In genomic region chr1:180542530-180543171, GRCh38 we compare ENCODE assay signal across 15 cellular contexts. TPM values are rescaled to one million over a fixed set of nuclear protein-coding genes. Genes with fewer than 3 reads are reported as not detected.
A peak's percentile ranks its signal among the peaks of the same experiment; 100 is the strongest.
DNase-seq lines count a peak whose midpoint lies in the region; ATAC-seq, FAIRE-seq and TF ChIP-seq lines count a peak whose summit lies in the region.
"Had no signal": no experiment of that assay in that cellular context is flagged by ENCODE, and none has a peak within 500 bp of the region (broad histone marks: within the 10 kb centered on the region; RNA-seq: fewer than 3 reads in every experiment).

No MANE protein-coding gene starts in this region.

- CTCF ChIA-PET in HCT116 (lab: Charles Lee), result interaction anchor here (1.0 kb wide), 1 partner anchor 321 kb away, joined by 3 read pairs; no protein-coding TSS in a partner anchor

- H3K27me3 Mint-ChIP-seq in astrocyte (ENCODE audit: low read depth, unreplicated experiment), result peaks cover 7% of the 10 kb centered on the region
- H3K27me3 Mint-ChIP-seq: activated CD8-positive, alpha-beta T cell treated with anti-CD3 and anti-CD28 coated beads for 36 hours had no signal

- peak; percentile 43 for FAIRE-seq in astrocyte (lab: Jason Lieb, UNC)

- no peaks in the 10 kb centered on the region for H4K20me1 ChIP-seq in HCT116 (ENCODE audit: insufficient read depth)
- H4K20me1 ChIP-seq in astrocyte (ENCODE audit: insufficient read depth, low read length), result no peaks in the 10 kb centered on the region

- no peak overlapping the region for H3K9ac ChIP-seq in HCT116 (ENCODE audit: low read length)
- H3K9ac ChIP-seq in astrocyte (ENCODE audit: low read length), result no peak overlapping the region
- peak overlapping the region; percentile 37 for H3K9ac ChIP-seq in skeletal muscle satellite cell (ENCODE audit: low read depth, low read length)

- ATAC-seq in HCT116, result no peak
- ATAC-seq: activated CD8-positive, alpha-beta T cell treated with anti-CD3 and anti-CD28 coated beads for 36 hours; gastrocnemius medialis; left lung; Panc1 had no signal

- peaks cover 17% of the 10 kb centered on the region for H3K4me1 Mint-ChIP-seq in astrocyte (ENCODE audit: low read depth, unreplicated experiment)

- no peak overlapping the region for H3K4me2 ChIP-seq in HCT116 (ENCODE audit: low read length)
- H3K4me2 ChIP-seq in astrocyte (ENCODE audit: low read length), result peak overlapping the region; percentile 34
- H3K4me2 ChIP-seq in skeletal muscle satellite cell (ENCODE audit: low read length), result peak overlapping the region; percentile 23

- intact Hi-C loops in HCT116 (cut with micrococcal nuclease), result no loop called here

- H3K27ac Mint-ChIP-seq in astrocyte (ENCODE audit: unreplicated experiment), result peak overlapping the region; percentile 85
- H3K27ac Mint-ChIP-seq: activated CD8-positive, alpha-beta T cell treated with anti-CD3 and anti-CD28 coated beads for 36 hours had no signal

- TF ChIP-seq CTCF in HCT116 (IDR thresholded peaks at IDR 0.05 in 2 of 3, conservative IDR thresholded peaks at IDR 0.05 in 1 of 3; ENCODE audit: borderline replicate concordance in 1 of 3, insufficient read depth in 1 of 3, low read depth in 2 of 3, low read length in 2 of 3) (no peak), astrocyte (IDR thresholded peaks at IDR 0.05; ENCODE audit: insufficient read depth, low read depth, low read length) (no peak), WERI-Rb-1 (IDR thresholded peaks at IDR 0.05; ENCODE audit: low read depth, low read length) (no peak)

- POLR2A ChIA-PET in HCT116 (lab: Charles Lee), result no interaction called here

- H3K4me3 ChIP-seq in HCT116 (replicated peaks in 1 of 2; ENCODE audit: low read depth in 1 of 2, low read length in 2 of 2), result no peak overlapping the region
- no peak overlapping the region for H3K4me3 ChIP-seq in astrocyte (ENCODE audit: insufficient read depth, low read depth, low read length)
- no peak overlapping the region for H3K4me3 ChIP-seq in skeletal muscle satellite cell (ENCODE audit: low read length)
- H3K4me3 ChIP-seq in WERI-Rb-1 (ENCODE audit: low read depth, low read length), result no peak overlapping the region
- H3K4me3 ChIP-seq: gastrocnemius medialis, left lung had no signal

- TF ChIP-seq RAD21 in HCT116 (IDR thresholded peaks at IDR 0.05; ENCODE audit: low read depth), result no peak

- no peak for TF ChIP-seq POLR2A in HCT116 (IDR thresholded peaks at IDR 0.05; ENCODE audit: borderline replicate concordance, extremely low read depth, insufficient read depth, insufficient read length)

- no TSS peak for BruUV-seq in HCT116 (replicated peaks; lab: Mats Ljungman, UMichigan)

- H2AFZ ChIP-seq in HCT116 (ENCODE audit: low read depth, low read length, poor library complexity, severe bottlenecking) (peak overlapping the region; percentile 45), astrocyte (ENCODE audit: low read depth, low read length) (peak overlapping the region; percentile 39)

- H3K9me3 ChIP-seq in HCT116 (ENCODE audit: control insufficient read depth in 1 of 2, insufficient read depth in 1 of 2, low read depth in 1 of 2, low read length in 2 of 2) (no peaks in the 10 kb centered on the region), astrocyte (ENCODE audit: insufficient read depth, low read depth, low read length) (no peaks in the 10 kb centered on the region), skeletal muscle satellite cell (replicated peaks; ENCODE audit: low read length) (no peaks in the 10 kb centered on the region), WERI-Rb-1 (ENCODE audit: severe bottlenecking) (no peaks in the 10 kb centered on the region)
- H3K9me3 ChIP-seq: gastrocnemius medialis, left lung had no signal

- RAD21 ChIA-PET in HCT116 (lab: Charles Lee; ENCODE audit: low non-redundant PET in 1 of 2, low total read pairs in 2 of 2, uncharacterized antibody in 2 of 2, unreplicated experiment in 2 of 2), result no interaction called here

- no peak for DNase-seq in HCT116 (ENCODE audit: low read depth, low spot score)
- DNase-seq in astrocyte (ENCODE audit: low read depth), result peak; percentile 48
- peak; percentile 53 for DNase-seq in iris pigment epithelial cell (ENCODE audit: low read depth)
- no peak for DNase-seq in NK-92 (lab: John Stamatoyannopoulos, UW; ENCODE audit: unreplicated experiment)
- no peak for DNase-seq in SIG-M5 treated with dmso at 0.1 percent for 504 hours (lab: John Stamatoyannopoulos, UW; ENCODE audit: unreplicated experiment)
- DNase-seq in WERI-Rb-1, result no peak
- no peak for DNase-seq in NK-92 treated with Interleukin-12 subunit alpha and Interleukin-12 subunit beta, amount 100 ng/mL, for 24 hours (lab: John Stamatoyannopoulos, UW)
- DNase-seq: activated CD8-positive, alpha-beta T cell treated with anti-CD3 and anti-CD28 coated beads for 36 hours; activated gamma-delta T cell; gastrocnemius medialis; left lung; NCI-H345 had no signal

- peak overlapping the region; percentile 46 for H3K4me3 Mint-ChIP-seq in astrocyte (ENCODE audit: unreplicated experiment)
- H3K4me3 Mint-ChIP-seq: activated CD8-positive, alpha-beta T cell treated with anti-CD3 and anti-CD28 coated beads for 36 hours had no signal

- no peaks in the 10 kb centered on the region for H3K9me3 Mint-ChIP-seq in astrocyte (ENCODE audit: unreplicated experiment)
- H3K9me3 Mint-ChIP-seq: activated CD8-positive, alpha-beta T cell treated with anti-CD3 and anti-CD28 coated beads for 36 hours had no signal

- no peaks in the 10 kb centered on the region for H3K36me3 Mint-ChIP-seq in astrocyte (ENCODE audit: low read depth, unreplicated experiment)

- H3K79me2 ChIP-seq in HCT116 (ENCODE audit: insufficient read depth, low read length) (no peaks in the 10 kb centered on the region), astrocyte (ENCODE audit: insufficient read depth, low read length) (no peaks in the 10 kb centered on the region)

- H3K27ac ChIP-seq in HCT116 (ENCODE audit: low read depth, low read length) (no peak overlapping the region), astrocyte (ENCODE audit: low read depth, low read length) (peak overlapping the region; percentile 13), WERI-Rb-1 (no peak overlapping the region)
- H3K27ac ChIP-seq: left lung had no signal

- H3K9me2 ChIP-seq in HCT116 (ENCODE audit: insufficient read depth), result no peaks in the 10 kb centered on the region

- H3K36me3 ChIP-seq in HCT116 (ENCODE audit: control insufficient read depth in 1 of 2, insufficient read depth in 2 of 2, low read length in 2 of 2) (no peaks in the 10 kb centered on the region), astrocyte (ENCODE audit: insufficient read depth, low read length) (no peaks in the 10 kb centered on the region), skeletal muscle satellite cell (ENCODE audit: insufficient read depth, low read length) (no peaks in the 10 kb centered on the region), WERI-Rb-1 (no peaks in the 10 kb centered on the region)
- H3K36me3 ChIP-seq: gastrocnemius medialis, left lung had no signal

- no peaks in the 10 kb centered on the region for H3K4me1 ChIP-seq in HCT116 (ENCODE audit: control insufficient read depth in 1 of 2, insufficient read depth in 2 of 2, low read length in 2 of 2)
- H3K4me1 ChIP-seq in astrocyte (ENCODE audit: insufficient read depth, low read length), result peaks cover 15% of the 10 kb centered on the region
- peaks cover 31% of the 10 kb centered on the region for H3K4me1 ChIP-seq in skeletal muscle satellite cell (ENCODE audit: control insufficient read depth, insufficient read depth, low read length)
- H3K4me1 ChIP-seq: left lung had no signal

- no peaks in the 10 kb centered on the region for H3K27me3 ChIP-seq in HCT116 (ENCODE audit: insufficient read depth, low read length)
- H3K27me3 ChIP-seq in astrocyte (ENCODE audit: insufficient read depth, low read length), result no peaks in the 10 kb centered on the region
- no peaks in the 10 kb centered on the region for H3K27me3 ChIP-seq in skeletal muscle satellite cell (ENCODE audit: control insufficient read depth, insufficient read depth, low read length)
- H3K27me3 ChIP-seq in WERI-Rb-1 (ENCODE audit: insufficient read depth, low read depth, severe bottlenecking), result no peaks in the 10 kb centered on the region
- H3K27me3 ChIP-seq: gastrocnemius medialis, left lung had no signal

TF ChIP-seq in HCT116, 20 proteins besides CTCF, POLR2A, EP300 and RAD21 (continues in another document):
- TF ChIP-seq ZFX (IDR thresholded peaks at IDR 0.05) (no peak), ZNF274 (IDR thresholded peaks at IDR 0.05; ENCODE audit: low read depth, low read length) (no peak), ZBTB33 (IDR thresholded peaks at IDR 0.05; ENCODE audit: extremely low read depth, insufficient replicate concordance, low read length) (no peak), ATF3 (IDR thresholded peaks at IDR 0.05) (no peak), ELF1 (IDR thresholded peaks at IDR 0.05; ENCODE audit: borderline replicate concordance, low read depth) (no peak)

RNA-seq across cellular contexts. Expression of gene OVAAL, which starts 16.1 kb away (rescaled TPM):
- total RNA-seq in HCT116 (2021; ENCODE audit: unreplicated experiment) (not detected), astrocyte (not detected in 2 replicates)
- not detected in 2 replicates for polyA plus RNA-seq in HCT116 (2012)
- total RNA-seq in skeletal muscle satellite cell (2012; rRNA removed), result under 0.01 TPM in 1 of 2 replicates, not detected in the other
- total RNA-seq: activated CD8-positive, alpha-beta T cell treated with anti-CD3 and anti-CD28 coated beads for 36 hours; gastrocnemius medialis; left lung; posterior vena cava had no signal

RNA-seq across cellular contexts. Expression of gene ACBD6, which starts 40.3 kb away (rescaled TPM):
- total RNA-seq in HCT116 (2021; ENCODE audit: unreplicated experiment) (43.2 TPM), astrocyte (36.8 and 43.4 TPM in 2 replicates)
- polyA plus RNA-seq in HCT116 (2012), result 49.7 and 54.4 TPM in 2 replicates
- total RNA-seq in skeletal muscle satellite cell (2012; rRNA removed), result 51.2 and 56.8 TPM in 2 replicates

Comparison
In these comparisons a context has a peak if more than half of its experiments do, and no peak if none do; other contexts are left out.
1. DNase-seq: peak in astrocyte (single experiment) and iris pigment epithelial cell (single experiment); none in HCT116 (single experiment), NK-92 (single experiment), SIG-M5 treated with dmso at 0.1 percent for 504 hours (single experiment), WERI-Rb-1 (single experiment) and NK-92 treated with Interleukin-12 subunit alpha and Interleukin-12 subunit beta, amount 100 ng/mL, for 24 hours (single experiment).